ENCODE assay signal across 8 cellular contexts in the genomic region with DNA sequence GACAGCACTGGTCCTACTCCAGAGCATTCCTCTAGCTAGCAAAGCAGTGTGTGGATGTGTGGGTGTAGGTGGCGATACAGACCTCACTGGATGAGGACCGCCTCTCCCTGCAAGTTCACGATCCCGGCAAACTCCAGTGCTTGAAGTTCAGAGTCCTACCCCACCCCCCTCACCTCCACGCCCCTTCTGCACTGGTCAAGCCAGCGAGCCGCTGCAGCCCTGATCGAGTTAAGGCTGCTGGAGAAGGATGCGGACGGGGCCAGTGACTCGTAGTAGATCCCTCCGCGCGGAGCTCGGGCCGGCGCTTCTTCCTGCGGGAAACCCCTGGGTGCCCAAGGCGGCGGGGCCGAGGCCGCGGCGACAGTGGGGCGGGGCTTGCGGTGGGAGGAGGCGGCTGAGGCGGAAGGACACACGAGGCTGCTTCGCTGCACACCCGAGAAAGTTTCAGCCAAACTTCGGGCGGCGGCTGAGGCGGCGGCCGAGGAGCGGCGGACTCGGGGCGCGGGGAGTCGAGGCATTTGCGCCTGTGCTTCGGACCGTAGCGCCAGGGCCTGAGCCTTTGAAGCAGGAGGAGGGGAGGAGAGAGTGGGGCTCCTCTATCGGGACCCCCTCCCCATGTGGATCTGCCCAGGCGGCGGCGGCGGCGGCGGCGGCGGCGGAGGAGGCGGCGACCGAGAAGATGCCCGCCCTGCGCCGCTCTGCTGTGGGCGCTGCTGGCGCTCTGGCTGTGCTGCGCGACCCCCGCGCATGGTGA.
DNase-seq lines count a peak whose midpoint lies in the region; ATAC-seq lines count a peak whose summit lies in the region.
"Not testable (repeated sequence)": the region's sequence is repeated elsewhere in the genome, so short reads cannot be mapped to it uniquely, and the experiment has no call there.

No MANE protein-coding gene starts in this region.

- peak overlapping the region; percentile 60 for H3K27ac ChIP-seq in effector memory CD4-positive, alpha-beta T cell (ENCODE audit: insufficient read depth, low read length, poor library complexity, severe bottlenecking)
- H3K27ac ChIP-seq in substantia nigra (ENCODE audit: low read depth, low read length, poor library complexity, severe bottlenecking) = not testable (repeated sequence)

- peak overlapping the region; percentile 61 for H3K4me3 ChIP-seq in MG63
- H3K4me3 ChIP-seq in effector memory CD4-positive, alpha-beta T cell (ENCODE audit: insufficient read depth, low read depth, low read length, poor library complexity, severe bottlenecking) = peak overlapping the region; percentile 35

- ATAC-seq in left lobe of liver (peak; percentile 99), sciatic nerve (peak; percentile 91)

- H3K9me3 ChIP-seq in MG63; effector memory CD4-positive, alpha-beta T cell (ENCODE audit: control insufficient read depth, low read length): not testable (repeated sequence)

- not testable (repeated sequence) for H3K4me1 ChIP-seq in effector memory CD4-positive, alpha-beta T cell (ENCODE audit: control insufficient read depth, insufficient read depth, low read length, poor library complexity, severe bottlenecking)

- H3K27me3 ChIP-seq in MG63; effector memory CD4-positive, alpha-beta T cell (replicated peaks; ENCODE audit: control insufficient read depth, insufficient read depth, low read length, poor library complexity, severe bottlenecking): not testable (repeated sequence)

- intact Hi-C loops in sciatic nerve (cut with DNase I) = not testable (repeated sequence)

- DNase-seq in Daoy (ENCODE audit: low read depth) = peak; percentile 69
- peak; percentile 98 for DNase-seq in MG63
- peak; percentile 48 for DNase-seq in SKM-1 (lab: John Stamatoyannopoulos, UW; ENCODE audit: unreplicated experiment)
- DNase-seq in activated T-helper 1 cell treated with Interleukin-2 at 50 U/mL for 16 hours (ENCODE audit: low read depth) = peak; percentile 32
- peak; percentile 35 to 55 (median 53) for DNase-seq in effector memory CD4-positive, alpha-beta T cell
- DNase-seq in left lobe of liver (ENCODE audit: low spot score) = peak; percentile 93
- DNase-seq in sciatic nerve (ENCODE audit: low spot score) = peak; percentile 85
- peak in 41 of 49 donors; percentile 0 to 55 (median 27) for DNase-seq in substantia nigra (lab: John Stamatoyannopoulos, UW)

- H3K36me3 ChIP-seq in MG63; effector memory CD4-positive, alpha-beta T cell (ENCODE audit: control insufficient read depth, insufficient read depth, low read length): not testable (repeated sequence)

Comparison
In these comparisons a context has a peak if more than half of its experiments do, and no peak if none do; other contexts are left out.
1. DNase-seq: peak in every context shown above with its lines; median percentile 98 in MG63; 93 in left lobe of liver; 85 in sciatic nerve; 69 in Daoy; 53 in effector memory CD4-positive, alpha-beta T cell; 48 in SKM-1; 32 in activated T-helper 1 cell treated with Interleukin-2 at 50 U/mL for 16 hours; 27 in substantia nigra.